ENCODE assay signal across 8 cellular contexts in genomic region chr16:71610936-71611871, GRCh38. TPM values are rescaled to one million over a fixed set of nuclear protein-coding genes. Genes with fewer than 3 reads are reported as not detected.
A peak's percentile ranks its signal among the peaks of the same experiment; 100 is the strongest.
DNase-seq lines count a peak whose midpoint lies in the region; ATAC-seq and TF ChIP-seq lines count a peak whose summit lies in the region.

No MANE protein-coding gene starts in this region.

- ATAC-seq in HG03039 (IDR thresholded peaks at IDR 0.05; ENCODE audit: unreplicated experiment) (peak; percentile 54), HG03469 (IDR thresholded peaks at IDR 0.05; ENCODE audit: unreplicated experiment) (no peak)

- peak; percentile 96 for TF ChIP-seq CTCF in GM12872 (IDR thresholded peaks at IDR 0.05; ENCODE audit: insufficient read depth, low read depth, low read length)

- DNase-seq in NCI-H510A treated with DMSO at 0.1 percent for 48 hours (lab: John Stamatoyannopoulos, UW) (peak; percentile 74), dermis microvascular lymphatic vessel endothelial cell (ENCODE audit: low read depth in 2 of 2) (peak; percentile 15 to 59), medulla oblongata (ENCODE audit: extremely low spot score) (peak; percentile 67)
- DNase-seq in activated CD4-positive, alpha-beta T cell treated with anti-CD3 and anti-CD28 coated beads, Interleukin-2, amount 50 U/mL, for 24 hours (ENCODE audit: low read depth in 1 of 2, low spot score in 1 of 2) = peak; percentile 68 to 72
- DNase-seq in stimulated activated CD8-positive, alpha-beta memory T cell treated with anti-CD3 and anti-CD28 coated beads, Interleukin-15, amount 100 ng/mL, for 48 hours (ENCODE audit: low read depth in 2 of 2) = peak; percentile 59 to 60

RNA-seq across cellular contexts. Expression of gene MARVELD3, which starts 14.8 kb away (rescaled TPM):
- total RNA-seq in dermis microvascular lymphatic vessel endothelial cell = 0.39 and 0.51 TPM in 2 replicates

RNA-seq across cellular contexts. Expression of gene TAT, which starts 34.3 kb away (rescaled TPM):
- not detected in 2 replicates for total RNA-seq in dermis microvascular lymphatic vessel endothelial cell
